ENCODE assay signal across 12 cellular contexts in genomic region chr22:44710474-44711235, GRCh38. TPM values are rescaled to one million over a fixed set of nuclear protein-coding genes. Genes with fewer than 3 reads are reported as not detected.
DNase-seq lines count a peak whose midpoint lies in the region; ATAC-seq and TF ChIP-seq lines count a peak whose summit lies in the region.
"Had no signal": no experiment of that assay in that cellular context is flagged by ENCODE, and none has a peak within 500 bp of the region (broad histone marks: within the 10 kb centered on the region; RNA-seq: fewer than 3 reads in every experiment).

No MANE protein-coding gene starts in this region.

- H3K4me3 Mint-ChIP-seq in Caco-2 (ENCODE audit: unreplicated experiment) (no peak overlapping the region), nephron (peak overlapping the region in 1 of 3 experiments; percentile 16)

- ATAC-seq in GM21447 (IDR thresholded peaks at IDR 0.05; ENCODE audit: unreplicated experiment) (no peak), HG03432 (IDR thresholded peaks at IDR 0.05; ENCODE audit: unreplicated experiment) (no peak)

- peak in 1 of 2 experiments; percentile 64 for DNase-seq in Caco-2
- DNase-seq in LoVo (ENCODE audit: low spot score): peak; percentile 81
- peak; percentile 23 for DNase-seq in activated T-helper 9 cell treated with anti-CD3 and anti-CD28 coated beads, Interleukin-2, amount 50 U/mL, for 16 hours (ENCODE audit: low read depth)
- no peak for DNase-seq in sigmoid colon
- no peak for DNase-seq in stimulated activated CD4-positive, alpha-beta T cell treated with anti-CD3 and anti-CD28 coated beads, Interleukin-4, amount 100 ng/mL, for 4 hours
- DNase-seq: amygdala, GF-D8, NCI-H1436 had no signal

- no peaks in the 10 kb centered on the region for H3K9me3 Mint-ChIP-seq in Caco-2 (ENCODE audit: unreplicated experiment)
- no peaks in the 10 kb centered on the region for H3K9me3 Mint-ChIP-seq in nephron

- no peak overlapping the region for H3K27ac ChIP-seq in sigmoid colon
- H3K27ac ChIP-seq: SK-N-MC had no signal

- peaks cover 1% of the 10 kb centered on the region; the same call in 1 of the 2 replicates for H3K36me3 ChIP-seq in Caco-2 (ENCODE audit: control insufficient read depth, insufficient read depth, low read length)
- H3K36me3 ChIP-seq in sigmoid colon: no peaks in the 10 kb centered on the region

- H3K36me3 Mint-ChIP-seq in Caco-2 (ENCODE audit: insufficient read depth, unreplicated experiment): peaks cover 69% of the 10 kb centered on the region
- H3K36me3 Mint-ChIP-seq in nephron (ENCODE audit: low read depth): no peaks in the 10 kb centered on the region

- H3K4me1 ChIP-seq in Caco-2 (peaks cover 31% of the 10 kb centered on the region), sigmoid colon (no peaks in the 10 kb centered on the region)

- H3K4me1 Mint-ChIP-seq in Caco-2 (ENCODE audit: low read depth, unreplicated experiment) (peaks cover 10% of the 10 kb centered on the region), nephron (peaks cover 45% of the 10 kb centered on the region)

- H3K27me3 Mint-ChIP-seq in Caco-2 (ENCODE audit: insufficient read depth, unreplicated experiment) (no peaks in the 10 kb centered on the region), nephron (ENCODE audit: low read depth) (no peaks in the 10 kb centered on the region)

- no peaks in the 10 kb centered on the region for H3K9me3 ChIP-seq in Caco-2
- H3K9me3 ChIP-seq in sigmoid colon: no peaks in the 10 kb centered on the region

- POLR2A ChIA-PET in Caco-2 (lab: Charles Lee): interaction anchor here (0.6 kb wide), 1 partner anchor 1594 kb away, joined by 6 read pairs; no protein-coding TSS in a partner anchor

- peak overlapping the region; percentile 83 for H3K27ac Mint-ChIP-seq in Caco-2 (ENCODE audit: unreplicated experiment)
- peak overlapping the region; percentile 58 to 77 (median 61) for H3K27ac Mint-ChIP-seq in nephron

- TF ChIP-seq CTCF in Caco-2 (IDR thresholded peaks at IDR 0.05; ENCODE audit: insufficient read depth in 1 of 2, low read depth in 1 of 2, low read length in 1 of 2, severe bottlenecking in 1 of 2, unreplicated experiment in 1 of 2): no peak
- no peak for TF ChIP-seq CTCF in nephron (IDR thresholded peaks at IDR 0.05; ENCODE audit: unreplicated experiment in 3 of 3)
- TF ChIP-seq CTCF in sigmoid colon (IDR thresholded peaks at IDR 0.05): no peak

- H3K4me3 ChIP-seq in Caco-2 (ENCODE audit: low read depth, low read length): no peak overlapping the region
- no peak overlapping the region for H3K4me3 ChIP-seq in sigmoid colon
- H3K4me3 ChIP-seq: SK-N-MC had no signal

- intact Hi-C loops in Caco-2 (cut with micrococcal nuclease; ENCODE audit: unreplicated experiment): no loop called here
- intact Hi-C loops in sigmoid colon (cut with DNase I): no loop called here

- TF ChIP-seq EP300 in sigmoid colon (IDR thresholded peaks at IDR 0.05): no peak

- CTCF ChIA-PET in Caco-2 (lab: Charles Lee): no interaction called here

- no peak for TF ChIP-seq POLR2A in sigmoid colon (IDR thresholded peaks at IDR 0.05)

- WGBS in sigmoid colon, 2 donors: 12 to 37% methylated on average over 22 of the region's 22 CpGs

- H3K27me3 ChIP-seq in Caco-2 (replicated peaks; ENCODE audit: control insufficient read depth, insufficient read depth, low read length) (no peaks in the 10 kb centered on the region), sigmoid colon (peaks cover 0 to under 1% (median 0%) of the 10 kb centered on the region in 3 donors)

- no TSS peak for BruUV-seq in Caco-2 (replicated peaks; lab: Mats Ljungman, UMichigan)

RNA-seq across cellular contexts. Expression of gene PRR5, which starts 8.7 kb away (rescaled TPM):
- total RNA-seq in Caco-2 (2022): 74.8 and 82.8 TPM in 2 replicates
- total RNA-seq in sigmoid colon: 10 to 100 TPM in 2 of 4 donors, 1 to 10 TPM in 2; 7.9 to 13.6 (median 10.6) TPM
- polyA plus RNA-seq in sigmoid colon: 10 to 100 TPM; 12.7 to 35.6 (median 13.2) TPM

RNA-seq across cellular contexts. Expression of gene ARHGAP8, which starts 41.7 kb away (rescaled TPM):
- 81.5 and 90.5 TPM in 2 replicates for total RNA-seq in Caco-2 (2022)
- total RNA-seq in sigmoid colon: 1 to 10 TPM in 1 of 4 donors, under 1 TPM in 2, not detected in 1; 0.66 to 1.1 (median 0.81) TPM
- polyA plus RNA-seq in sigmoid colon: 10 to 100 TPM; 10.9 to 30.9 (median 12.0) TPM

Comparison
In these comparisons a context has a peak if more than half of its experiments do, and no peak if none do; other contexts are left out.
1. DNase-seq: peak in LoVo (single experiment) and activated T-helper 9 cell treated with anti-CD3 and anti-CD28 coated beads, Interleukin-2, amount 50 U/mL, for 16 hours (single experiment); none in sigmoid colon (single experiment) and stimulated activated CD4-positive, alpha-beta T cell treated with anti-CD3 and anti-CD28 coated beads, Interleukin-4, amount 100 ng/mL, for 4 hours (0 of 2).
2. RNA of gene ARHGAP8, which starts 41.7 kb away (total RNA-seq): 81.5 to 90.5 TPM in Caco-2; 0.66 to 1.1 TPM in sigmoid colon; every median in the first group is over 10 times any median in the second.